ENCODE assay signal across 13 cellular contexts in genomic region chr2:143841935-143842334, GRCh38.
A peak's percentile ranks its signal among the peaks of the same experiment; 100 is the strongest.
DNase-seq lines count a peak whose midpoint lies in the region; ATAC-seq and TF ChIP-seq lines count a peak whose summit lies in the region.
"Had no signal": no experiment of that assay in that cellular context is flagged by ENCODE, and none has a peak within 500 bp of the region (broad histone marks: within the 10 kb centered on the region; RNA-seq: fewer than 3 reads in every experiment).

No MANE protein-coding gene starts in this region.

- H3K9me3 ChIP-seq in liver (ENCODE audit: control insufficient read depth in 4 of 4, low read length in 3 of 4) (peaks cover 0 to 3% (median 0%) of the 10 kb centered on the region in 4 donors), esophagus muscularis mucosa (peaks cover 0 to 4% (median 0%) of the 10 kb centered on the region in 4 donors)
- H3K9me3 ChIP-seq: testis had no signal

- no peak overlapping the region for H3K4me3 Mint-ChIP-seq in chondrocyte (ENCODE audit: unreplicated experiment)
- H3K4me3 Mint-ChIP-seq: naive thymus-derived CD4-positive, alpha-beta T cell had no signal

- WGBS in liver: 79% methylated on average over 4 of the region's 4 CpGs
- 89% methylated on average over 4 of the region's 4 CpGs for WGBS in esophagus muscularis mucosa

- no peaks in the 10 kb centered on the region for H3K36me3 ChIP-seq in liver (ENCODE audit: control insufficient read depth in 4 of 4, insufficient read depth in 3 of 4, low read depth in 1 of 4, low read length in 3 of 4)
- no peaks in the 10 kb centered on the region for H3K36me3 ChIP-seq in esophagus muscularis mucosa

- peaks cover 0 to 4% (median 0%) of the 10 kb centered on the region in 4 donors for H3K27me3 ChIP-seq in liver (ENCODE audit: control insufficient read depth in 4 of 4, insufficient read depth in 4 of 4, low read length in 3 of 4)
- H3K27me3 ChIP-seq in esophagus muscularis mucosa: no peaks in the 10 kb centered on the region
- H3K27me3 ChIP-seq: testis had no signal

- peak; percentile 10 to 24 for TF ChIP-seq RAD21 in liver (IDR thresholded peaks at IDR 0.05)

- TF ChIP-seq CTCF in GM12873 (IDR thresholded peaks at IDR 0.05; ENCODE audit: insufficient read depth, low read depth, low read length, missing control alignments): peak; percentile 28
- no peak for TF ChIP-seq CTCF in NB4 (IDR thresholded peaks at IDR 0.05; ENCODE audit: low read depth, low read length)
- peak; percentile 51 for TF ChIP-seq CTCF in chondrocyte (IDR thresholded peaks at IDR 0.05)
- TF ChIP-seq CTCF in liver (IDR thresholded peaks at IDR 0.05; ENCODE audit: low read depth, low read length, missing input control): no peak
- TF ChIP-seq CTCF in esophagus muscularis mucosa (IDR thresholded peaks at IDR 0.05): no peak

- no peak overlapping the region for H3K27ac Mint-ChIP-seq in chondrocyte (ENCODE audit: unreplicated experiment)
- H3K27ac Mint-ChIP-seq: naive thymus-derived CD4-positive, alpha-beta T cell had no signal

- no peak overlapping the region for H3K4me3 ChIP-seq in NB4 (ENCODE audit: low read depth, low read length)
- no peak overlapping the region for H3K4me3 ChIP-seq in liver (ENCODE audit: low read depth in 1 of 3, low read length in 3 of 3)
- no peak overlapping the region for H3K4me3 ChIP-seq in esophagus muscularis mucosa
- H3K4me3 ChIP-seq: testis had no signal

- H3K27ac ChIP-seq in liver (ENCODE audit: low read depth in 1 of 2, low read length in 2 of 2): no peak overlapping the region
- no peak overlapping the region for H3K27ac ChIP-seq in esophagus muscularis mucosa (replicated peaks in 1 of 4)
- H3K27ac ChIP-seq: testis had no signal

- H3K36me3 Mint-ChIP-seq in chondrocyte (ENCODE audit: low read depth): peaks cover 1% of the 10 kb centered on the region
- H3K36me3 Mint-ChIP-seq: naive thymus-derived CD4-positive, alpha-beta T cell had no signal

- DNase-seq in NB4 (ENCODE audit: low read depth) (peak; percentile 24), chondrocyte (ENCODE audit: low spot score) (no peak), esophagus muscularis mucosa (ENCODE audit: extremely low spot score) (no peak)
- DNase-seq: activated CD4-positive, CD25-positive, alpha-beta regulatory T cell treated with anti-CD3 and anti-CD28 coated beads, Interleukin-2, amount 50 U/mL, for 72 hours; activated T-cell treated with anti-CD3 and anti-CD28 coated beads, Interleukin-2, amount 50 U/mL, for 48 hours; kidney; naive thymus-derived CD4-positive, alpha-beta T cell; testis had no signal

- peaks cover 4% of the 10 kb centered on the region for H3K4me1 Mint-ChIP-seq in chondrocyte (ENCODE audit: low read depth)

- no peak for TF ChIP-seq POLR2A in NB4 (IDR thresholded peaks at IDR 0.05; ENCODE audit: extremely low read depth, insufficient read length)
- TF ChIP-seq POLR2A in esophagus muscularis mucosa (IDR thresholded peaks at IDR 0.05; ENCODE audit: low read depth): no peak

- TF ChIP-seq EP300 in esophagus muscularis mucosa (IDR thresholded peaks at IDR 0.05): no peak

- H3K27me3 Mint-ChIP-seq in chondrocyte (ENCODE audit: low read depth): no peaks in the 10 kb centered on the region

- H3K4me1 ChIP-seq in liver (ENCODE audit: control insufficient read depth in 4 of 4, insufficient read depth in 4 of 4, low read length in 3 of 4) (no peaks in the 10 kb centered on the region), esophagus muscularis mucosa (no peaks in the 10 kb centered on the region)
- H3K4me1 ChIP-seq: testis had no signal

- H3K9ac ChIP-seq in liver (ENCODE audit: low read depth in 1 of 2, low read length in 2 of 2): no peak overlapping the region

- ATAC-seq in GM21360 (IDR thresholded peaks at IDR 0.05; ENCODE audit: unreplicated experiment) (no peak), GM19467 (IDR thresholded peaks at IDR 0.05; ENCODE audit: unreplicated experiment) (no peak), esophagus mucosa (no peak)
- ATAC-seq: naive thymus-derived CD4-positive, alpha-beta T cell had no signal

- intact Hi-C loops in esophagus muscularis mucosa (cut with DNase I): no loop called here

- H3K9me3 Mint-ChIP-seq in chondrocyte (ENCODE audit: low read depth): peaks cover 5% of the 10 kb centered on the region

TF ChIP-seq in liver, 16 proteins besides CTCF, POLR2A, EP300 and RAD21:
- TF ChIP-seq FOXA1 (IDR thresholded peaks at IDR 0.05): no peak
- TF ChIP-seq ATF3 (IDR thresholded peaks at IDR 0.05): no peak
- no peak for TF ChIP-seq SP1 (IDR thresholded peaks at IDR 0.05)
- TF ChIP-seq NR2F2 (IDR thresholded peaks at IDR 0.05): no peak
- TF ChIP-seq TAF1 (conservative IDR thresholded peaks at IDR 0.05): no peak
- no peak for TF ChIP-seq EGR1 (IDR thresholded peaks at IDR 0.05; ENCODE audit: low read depth in 2 of 2)
- TF ChIP-seq HNF4A (conservative IDR thresholded peaks at IDR 0.05): no peak
- TF ChIP-seq YY1 (IDR thresholded peaks at IDR 0.05): no peak
- TF ChIP-seq RXRA (IDR thresholded peaks at IDR 0.05): no peak
- TF ChIP-seq GABPA (IDR thresholded peaks at IDR 0.05 in 1 of 2, conservative IDR thresholded peaks at IDR 0.05 in 1 of 2): no peak
- no peak for TF ChIP-seq FOXA2 (IDR thresholded peaks at IDR 0.05)
- TF ChIP-seq REST (IDR thresholded peaks at IDR 0.05): no peak
- TF ChIP-seq ZBTB33 (IDR thresholded peaks at IDR 0.05): no peak
- no peak for TF ChIP-seq JUND (IDR thresholded peaks at IDR 0.05)

Comparison
In these comparisons a context has a peak if more than half of its experiments do, and no peak if none do; other contexts are left out.
1. CTCF ChIP-seq: peak in GM12873 (single experiment) and chondrocyte (single experiment); none in NB4 (single experiment), liver (single experiment) and esophagus muscularis mucosa (0 of 3).